1 cellular context compared by ENCODE assay signal in the genomic region with DNA sequence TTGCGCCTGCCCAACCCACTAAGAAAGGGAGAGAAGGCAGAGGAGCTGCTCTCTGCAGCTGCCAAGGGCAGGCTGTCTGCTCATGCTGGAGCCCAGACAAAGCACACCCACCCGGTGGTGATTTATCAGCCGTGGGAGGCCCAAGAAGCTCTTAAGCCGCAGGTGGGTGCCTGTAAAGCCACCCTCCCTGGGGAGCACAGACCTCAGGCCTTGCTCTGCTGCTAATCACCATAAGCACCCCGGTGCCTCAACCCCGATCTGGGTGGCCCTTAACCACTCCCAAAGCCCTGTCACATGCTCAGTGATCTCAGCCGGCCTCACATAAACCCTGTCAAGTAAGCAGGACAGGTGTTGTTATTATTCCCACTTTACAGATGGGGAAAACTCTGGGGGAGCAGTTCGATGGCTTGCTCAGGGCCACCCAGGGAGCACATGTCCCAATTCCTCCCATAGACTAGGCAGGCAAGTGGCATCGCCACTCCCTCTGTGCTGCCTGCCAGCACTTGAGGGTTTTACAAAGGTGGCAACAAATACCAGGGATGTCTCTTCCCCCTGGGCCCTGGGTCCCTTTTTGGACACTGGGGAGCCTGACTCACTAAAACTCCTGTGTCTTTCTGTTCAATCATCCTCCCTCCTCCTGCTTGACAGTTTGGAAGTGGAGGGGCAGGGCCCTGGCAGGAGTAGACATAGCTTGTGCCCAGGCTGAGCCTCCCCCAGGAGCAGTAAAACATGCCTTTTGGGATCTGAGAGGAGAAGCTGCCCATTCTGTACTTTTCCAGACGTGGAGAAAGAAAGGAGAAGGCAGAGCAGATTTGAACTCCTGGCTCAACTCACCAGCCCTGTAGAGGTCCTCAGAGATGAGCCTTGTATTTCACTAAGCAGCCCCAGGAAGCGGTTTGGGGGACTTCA.
TF ChIP-seq lines count a peak whose summit lies in the region.

No MANE protein-coding gene starts in this region.

TF ChIP-seq in HepG2, 621 proteins besides CTCF, POLR2A, EP300 and RAD21 (continued from another document):
- TF ChIP-seq STAT6 (CRISPR knock-in tag; IDR thresholded peaks at IDR 0.05; ENCODE audit: borderline replicate concordance): no peak
- TF ChIP-seq SMAD1 (CRISPR knock-in tag; IDR thresholded peaks at IDR 0.05; ENCODE audit: borderline replicate concordance, low read depth): 0 out of 2 replicates have a peak, but pooled peaks have one; percentile 83
- TF ChIP-seq, protein P1, sequence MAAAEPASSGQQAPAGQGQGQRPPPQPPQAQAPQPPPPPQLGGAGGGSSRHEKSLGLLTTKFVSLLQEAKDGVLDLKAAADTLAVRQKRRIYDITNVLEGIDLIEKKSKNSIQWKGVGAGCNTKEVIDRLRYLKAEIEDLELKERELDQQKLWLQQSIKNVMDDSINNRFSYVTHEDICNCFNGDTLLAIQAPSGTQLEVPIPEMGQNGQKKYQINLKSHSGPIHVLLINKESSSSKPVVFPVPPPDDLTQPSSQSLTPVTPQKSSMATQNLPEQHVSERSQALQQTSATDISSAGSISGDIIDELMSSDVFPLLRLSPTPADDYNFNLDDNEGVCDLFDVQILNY (CRISPR knock-in tag; conservative IDR thresholded peaks at IDR 0.05): no peak
- no peak for TF ChIP-seq ZNF10 (CRISPR knock-in tag; IDR thresholded peaks at IDR 0.05; ENCODE audit: borderline replicate concordance, low read depth)
- no peak for TF ChIP-seq HNF1B (CRISPR knock-in tag; IDR thresholded peaks at IDR 0.05)
- 0 out of 2 replicates have a peak, but pooled peaks have one; percentile 30 for TF ChIP-seq ZFP91 (CRISPR knock-in tag; IDR thresholded peaks at IDR 0.05; ENCODE audit: borderline replicate concordance)
- no peak for TF ChIP-seq TFDP2 (CRISPR knock-in tag; IDR thresholded peaks at IDR 0.05)
- no peak for TF ChIP-seq ZNF670 (CRISPR knock-in tag; IDR thresholded peaks at IDR 0.05; ENCODE audit: borderline replicate concordance)
- no peak; the same call in 1 of the 2 replicates for TF ChIP-seq SRY (CRISPR knock-in tag; IDR thresholded peaks at IDR 0.05)
